ENCODE assay signal across 8 cellular contexts in the genomic region with DNA sequence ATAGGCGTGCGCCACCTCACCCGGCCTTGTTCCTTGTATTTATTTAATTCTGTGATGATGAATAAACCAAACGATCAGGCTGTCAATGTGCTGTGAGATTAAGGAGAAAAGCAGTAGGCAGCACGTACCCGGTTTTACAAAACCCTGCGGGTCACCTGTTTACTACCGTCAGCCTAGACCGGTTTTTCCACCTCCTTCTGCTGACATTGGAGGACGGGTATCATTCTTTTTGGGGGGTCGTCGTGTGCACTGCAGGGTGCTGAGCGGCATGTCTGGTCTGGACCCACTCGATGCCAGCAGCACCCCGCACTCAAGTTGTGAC. TPM values are rescaled to one million over a fixed set of nuclear protein-coding genes. Genes with fewer than 3 reads are reported as not detected.
DNase-seq lines count a peak whose midpoint lies in the region; ATAC-seq and TF ChIP-seq lines count a peak whose summit lies in the region.

No MANE protein-coding gene starts in this region.

- no peak overlapping the region for H3K9ac ChIP-seq in HUES64 (ENCODE audit: low read depth, low read length)

- WGBS in HUES64 = 37% methylated on average over 15 of the region's 15 CpGs

- intact Hi-C loops in MCF 10A (cut with micrococcal nuclease) = no loop called here

- CTCF ChIA-PET in MCF 10A (lab: Yijun Ruan, JAX) = interaction anchor here (1.2 to 1.9 kb wide), 2 partner anchors 21 to 91 kb away, joined by 6 to 7 read pairs; no protein-coding TSS in a partner anchor

- peak overlapping the region; percentile 76 for H3K4me3 Mint-ChIP-seq in MCF 10A (ENCODE audit: unreplicated experiment)

- no peaks in the 10 kb centered on the region for H3K9me3 Mint-ChIP-seq in MCF 10A (ENCODE audit: unreplicated experiment)

- TF ChIP-seq CTCF in AG09309 (IDR thresholded peaks at IDR 0.05; ENCODE audit: control insufficient read depth, insufficient read depth, low read depth, low read length, missing control alignments) = no peak
- no peak for TF ChIP-seq CTCF in MCF 10A (IDR thresholded peaks at IDR 0.05; ENCODE audit: unreplicated experiment)
- no peak for TF ChIP-seq CTCF in GM20000 (IDR thresholded peaks at IDR 0.05; ENCODE audit: extremely low read depth, missing control alignments)

- H3K36me3 ChIP-seq in HUES64 (ENCODE audit: insufficient read depth, low read length) = peaks cover 14% of the 10 kb centered on the region

- H3K27me3 ChIP-seq in HUES64 (ENCODE audit: insufficient read depth, low read length) (0 out of 2 replicates have a peak, but pooled peaks cover 5% of the 10 kb centered on the region), mononuclear cell (ENCODE audit: insufficient read depth, low read length) (peaks cover 9% of the 10 kb centered on the region)

- no peaks in the 10 kb centered on the region for H3K9me3 ChIP-seq in HUES64 (ENCODE audit: insufficient read depth, low read depth, low read length)
- no peaks in the 10 kb centered on the region for H3K9me3 ChIP-seq in mononuclear cell (ENCODE audit: low read depth, low read length)

- no peak overlapping the region for H3K27ac Mint-ChIP-seq in MCF 10A (ENCODE audit: low read depth, unreplicated experiment)

- H3K4me1 ChIP-seq in HUES64 (ENCODE audit: insufficient read depth, low read length) (peaks cover 14% of the 10 kb centered on the region), mononuclear cell (ENCODE audit: insufficient read depth, low read length) (peaks cover 58% of the 10 kb centered on the region)

- no peaks in the 10 kb centered on the region for H3K27me3 Mint-ChIP-seq in MCF 10A (ENCODE audit: insufficient read depth, unreplicated experiment)

- BruUV-seq in MCF 10A (replicated peaks; lab: Mats Ljungman, UMichigan) = no TSS peak

- H3K27ac ChIP-seq in HUES64 (ENCODE audit: low read depth, low read length) = no peak overlapping the region; the same call in 1 of the 2 replicates

- H3K4me1 Mint-ChIP-seq in MCF 10A (ENCODE audit: insufficient read depth, unreplicated experiment) = peaks cover 35% of the 10 kb centered on the region

- no peak for ATAC-seq in GM18909 (IDR thresholded peaks at IDR 0.05; ENCODE audit: poor library complexity, unreplicated experiment)

- POLR2A ChIA-PET in MCF 10A (lab: Yijun Ruan, JAX) = interaction anchor here (1.0 kb wide), 1 partner anchor 137 kb away, joined by 3 read pairs; a partner anchor contains a TSS

- DNase-seq in AG09309 (ENCODE audit: low read depth) (no peak), MCF 10A (ENCODE audit: unreplicated experiment) (no peak), SHP77 (lab: John Stamatoyannopoulos, UW) (no peak), GM20000 (ENCODE audit: low spot score) (no peak), kidney glomerular epithelial cell (lab: John Stamatoyannopoulos, UW) (no peak)

- H3K36me3 Mint-ChIP-seq in MCF 10A (ENCODE audit: insufficient read depth, unreplicated experiment) = peaks cover 10% of the 10 kb centered on the region

- H3K4me3 ChIP-seq in AG09309 (ENCODE audit: control insufficient read depth, low read depth, low read length) (peak overlapping the region; percentile 55; the same call in 1 of the 2 replicates), HUES64 (ENCODE audit: low read length) (peak overlapping the region; percentile 78), mononuclear cell (ENCODE audit: low read length) (peak overlapping the region; percentile 35)

RNA-seq across cellular contexts. Expression of a gene that starts 0.9 kb away (rescaled TPM):
- polyA plus RNA-seq in HUES64 (2013, experiment 1 of 2) = 139 TPM
- polyA plus RNA-seq in HUES64 (2013, experiment 2 of 2) = 144 TPM
- total RNA-seq in MCF 10A (2022) (219 and 246 TPM in 2 replicates), mononuclear cell (63.0 TPM)

RNA-seq across cellular contexts. Expression of a gene that starts 5.1 kb away (rescaled TPM):
- 12.3 TPM for polyA plus RNA-seq in HUES64 (2013, experiment 1 of 2)
- polyA plus RNA-seq in HUES64 (2013, experiment 2 of 2) = 18.2 TPM
- total RNA-seq in MCF 10A (2022) = 3.2 and 7.0 TPM in 2 replicates
- total RNA-seq in mononuclear cell = 6.7 TPM

RNA-seq across cellular contexts. Expression of a gene that starts 22.8 kb away (rescaled TPM):
- polyA plus RNA-seq in HUES64 (2013, experiment 1 of 2) = 63.8 TPM
- 73.9 TPM for polyA plus RNA-seq in HUES64 (2013, experiment 2 of 2)
- total RNA-seq in MCF 10A (2022) (135 and 137 TPM in 2 replicates), mononuclear cell (21.1 TPM)

RNA-seq across cellular contexts. Expression of a gene that starts 31.7 kb away (rescaled TPM):
- polyA plus RNA-seq in HUES64 (2013, experiment 1 of 2) = 1,974 TPM
- 1,812 TPM for polyA plus RNA-seq in HUES64 (2013, experiment 2 of 2)
- total RNA-seq in MCF 10A (2022) = 1,168 and 1,243 TPM in 2 replicates
- 1,183 TPM for total RNA-seq in mononuclear cell

RNA-seq across cellular contexts. Expression of a gene that starts 43.5 kb away (rescaled TPM):
- 1.5 TPM for polyA plus RNA-seq in HUES64 (2013, experiment 1 of 2)
- polyA plus RNA-seq in HUES64 (2013, experiment 2 of 2) = 1.8 TPM
- total RNA-seq in MCF 10A (2022) (0.15 and 0.23 TPM in 2 replicates), mononuclear cell (0.10 TPM)
